Comparison of ENCODE assay signal across 30 cellular contexts in the genomic region with DNA sequence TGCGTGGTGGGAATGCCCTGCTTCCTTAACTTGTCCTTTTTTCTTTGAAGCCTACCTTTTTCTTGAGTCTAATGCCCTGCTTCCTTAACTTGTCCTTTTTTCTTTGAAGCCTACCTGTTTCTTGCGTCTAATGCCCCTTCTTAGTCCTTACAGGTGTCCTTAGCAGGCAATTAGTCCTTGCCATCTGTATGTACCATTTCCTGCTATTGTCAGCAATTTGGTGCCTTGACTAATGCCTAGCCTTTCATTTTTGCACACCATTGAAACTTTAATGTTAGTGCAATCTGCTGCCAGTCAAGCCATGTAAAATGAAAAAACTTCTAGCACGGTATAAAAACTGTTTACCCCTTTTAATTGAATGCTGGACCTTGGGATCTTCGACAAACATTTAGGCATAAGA. TPM values are rescaled to one million over a fixed set of nuclear protein-coding genes. Genes with fewer than 3 reads are reported as not detected.
DNase-seq lines count a peak whose midpoint lies in the region; ATAC-seq and TF ChIP-seq lines count a peak whose summit lies in the region.
"Had no signal": no experiment of that assay in that cellular context is flagged by ENCODE, and none has a peak within 500 bp of the region (broad histone marks: within the 10 kb centered on the region; RNA-seq: fewer than 3 reads in every experiment).

No MANE protein-coding gene starts in this region.

- H3K36me3 ChIP-seq in mammary epithelial cell (ENCODE audit: insufficient read depth, low read length) (peaks cover 11% of the 10 kb centered on the region), MM.1S (replicated peaks; ENCODE audit: insufficient read depth, low read length) (peaks cover 4% of the 10 kb centered on the region; the same call in 1 of the 2 replicates), neural cell (ENCODE audit: insufficient read depth, low read length) (no peaks in the 10 kb centered on the region)

- no peak overlapping the region for H2AFZ ChIP-seq in mammary epithelial cell (ENCODE audit: low read depth, low read length)
- H2AFZ ChIP-seq in MM.1S (ENCODE audit: low read length) = no peak overlapping the region
- H2AFZ ChIP-seq in neural cell (ENCODE audit: low read depth, low read length) = no peak overlapping the region
- H2AFZ ChIP-seq: GM23248 had no signal

- H3K4me1 Mint-ChIP-seq in MCF 10A (ENCODE audit: insufficient read depth, unreplicated experiment) (peaks cover 46% of the 10 kb centered on the region), brain (peaks cover 82% of the 10 kb centered on the region)

- POLR2A ChIA-PET in MCF 10A (lab: Yijun Ruan, JAX) = no interaction called here

- ATAC-seq in SK-N-SH treated with all-trans-retinoic acid at 6 μM for 48 hours = no peak
- no peak for ATAC-seq in HG02798 (IDR thresholded peaks at IDR 0.05; ENCODE audit: poor library complexity, unreplicated experiment)
- ATAC-seq: gastrocnemius medialis, mucosa of descending colon had no signal

- H4K20me1 ChIP-seq in mammary epithelial cell (ENCODE audit: insufficient read depth, low read length) (no peaks in the 10 kb centered on the region), MM.1S (ENCODE audit: insufficient read depth, low read length) (peaks cover 5% of the 10 kb centered on the region; the same call in 1 of the 2 replicates), neural cell (ENCODE audit: insufficient read depth) (no peaks in the 10 kb centered on the region)

- DNase-seq in MCF 10A (ENCODE audit: unreplicated experiment) (no peak), mammary epithelial cell (no peak), MM.1S (peak; percentile 79), DMS114 treated with DMSO at 0.1 percent for 48 hours (lab: John Stamatoyannopoulos, UW; ENCODE audit: unreplicated experiment) (no peak)
- DNase-seq: activated CD4-positive, alpha-beta T cell treated with anti-CD3 and anti-CD28 coated beads, Interleukin-2, amount 50 U/mL, for 4 hours; activated naive CD8-positive, alpha-beta T cell treated with anti-CD3 and anti-CD28 coated beads for 36 hours; activated T-cell treated with anti-CD3 and anti-CD28 coated beads, Interleukin-2, amount 50 U/mL, for 1 hour; effector CD4-positive, alpha-beta T cell; esophagus squamous epithelium; gastrocnemius medialis; HFFc6; islet precursor cell; mucosa of descending colon; NCI-H1105; NCI-H2029; NCI-H345; NCI-H82; nucleus accumbens; OCI-M1; SJCRH30; small intestine; stimulated activated CD4-positive, alpha-beta T cell treated with anti-CD3 and anti-CD28 coated beads, Interleukin-2, amount 100 ng/mL, for 48 hours; stimulated activated naive CD4-positive, alpha-beta T cell; tibial artery had no signal

- H3K4me2 ChIP-seq in mammary epithelial cell (ENCODE audit: insufficient read depth, low read depth, low read length) (no peak overlapping the region), MM.1S (ENCODE audit: low read depth, low read length) (peak overlapping the region; percentile 80), neural cell (ENCODE audit: low read length) (no peak overlapping the region)

- CTCF ChIA-PET in MCF 10A (lab: Yijun Ruan, JAX) = interaction anchor here (0.5 to 0.8 kb wide), 2 partner anchors 93 to 225 kb away, joined by 3 read pairs; no protein-coding TSS in a partner anchor
- CTCF ChIA-PET in mammary epithelial cell (lab: Charles Lee; ENCODE audit: low non-redundant PET) = no interaction called here

- no peaks in the 10 kb centered on the region for H3K9me3 ChIP-seq in mammary epithelial cell (replicated peaks; ENCODE audit: insufficient read depth, low read length)
- no peaks in the 10 kb centered on the region for H3K9me3 ChIP-seq in MM.1S (replicated peaks; ENCODE audit: insufficient read depth, low read length)
- H3K9me3 ChIP-seq in neural cell (ENCODE audit: low read length) = no peaks in the 10 kb centered on the region
- H3K9me3 ChIP-seq: gastrocnemius medialis, mucosa of descending colon, SJCRH30, tibial artery had no signal

- intact Hi-C loops in MCF 10A (cut with micrococcal nuclease) (no loop called here), mammary epithelial cell (cut with micrococcal nuclease) (loop anchor here (10.0 kb wide), 1 partner anchor 221 kb away; no protein-coding TSS in a partner anchor)

- H3K36me3 Mint-ChIP-seq in MCF 10A (ENCODE audit: insufficient read depth, unreplicated experiment) (peaks cover 45% of the 10 kb centered on the region), brain (peaks cover 93% of the 10 kb centered on the region)

- dilution Hi-C loops in mammary epithelial cell (cut with HindIII; ENCODE audit: low sequenced_read_pairs) = no loop called here

- BruUV-seq in MCF 10A (replicated peaks; lab: Mats Ljungman, UMichigan) (no TSS peak), mammary epithelial cell (replicated peaks; lab: Mats Ljungman, UMichigan) (no TSS peak)

- peaks cover 16% of the 10 kb centered on the region for H3K4me1 ChIP-seq in mammary epithelial cell (ENCODE audit: insufficient read depth, low read length)
- peaks cover 36% of the 10 kb centered on the region for H3K4me1 ChIP-seq in MM.1S (ENCODE audit: low read length)

- no peak for TF ChIP-seq EP300 in neural cell (conservative IDR thresholded peaks at IDR 0.05; ENCODE audit: poor library complexity, severe bottlenecking)

- H3K4me3 Mint-ChIP-seq in MCF 10A (ENCODE audit: unreplicated experiment) (no peak overlapping the region), brain (peak overlapping the region; percentile 50 to 97 (median 95))
- H3K4me3 Mint-ChIP-seq: activated naive CD8-positive, alpha-beta T cell treated with anti-CD3 and anti-CD28 coated beads for 36 hours; HFFc6 had no signal

- H3K27me3 ChIP-seq in mammary epithelial cell (ENCODE audit: insufficient read depth, low read length) (no peaks in the 10 kb centered on the region), MM.1S (replicated peaks; ENCODE audit: insufficient read depth, low read length) (no peaks in the 10 kb centered on the region), neural cell (ENCODE audit: insufficient read depth, low read depth, low read length) (no peaks in the 10 kb centered on the region)
- H3K27me3 ChIP-seq: esophagus squamous epithelium, gastrocnemius medialis, SJCRH30, tibial artery had no signal

- no peak for TF ChIP-seq RAD21 in neural cell (conservative IDR thresholded peaks at IDR 0.05)

- WGBS in mammary epithelial cell (ENCODE audit: low coverage, missing lambda C conversion rate) = 98% methylated on average over 4 of the region's 4 CpGs

- H3K27ac Mint-ChIP-seq in MCF 10A (ENCODE audit: low read depth, unreplicated experiment) = peak overlapping the region; percentile 43
- H3K27ac Mint-ChIP-seq in brain = peak overlapping the region in 3 of 5 experiments; percentile 16 to 52 (median 20)
- H3K27ac Mint-ChIP-seq: activated naive CD8-positive, alpha-beta T cell treated with anti-CD3 and anti-CD28 coated beads for 36 hours; HFFc6 had no signal

- H3K9me3 Mint-ChIP-seq in MCF 10A (ENCODE audit: unreplicated experiment) = peaks cover 5% of the 10 kb centered on the region
- peaks cover 7 to 15% (median 7%) of the 10 kb centered on the region in 5 experiments for H3K9me3 Mint-ChIP-seq in brain

- H3K9ac ChIP-seq in mammary epithelial cell (ENCODE audit: insufficient read depth, low read length) (no peak overlapping the region), MM.1S (ENCODE audit: low read length) (no peak overlapping the region), neural cell (ENCODE audit: low read length) (no peak overlapping the region)
- H3K9ac ChIP-seq: GM23248 had no signal

- H3F3A ChIP-seq in MM.1S (ENCODE audit: insufficient read depth, low read length) (peaks cover 22% of the 10 kb centered on the region), neural cell (ENCODE audit: insufficient read depth, low read length, poor library complexity, severe bottlenecking) (peaks cover 12% of the 10 kb centered on the region)

- no peak for TF ChIP-seq CTCF in MCF 10A (IDR thresholded peaks at IDR 0.05; ENCODE audit: unreplicated experiment)
- no peak for TF ChIP-seq CTCF in mammary epithelial cell (conservative IDR thresholded peaks at IDR 0.05 in 1 of 2, IDR thresholded peaks at IDR 0.05 in 1 of 2; ENCODE audit: extremely low read depth in 1 of 2, insufficient read depth in 1 of 2, low read depth in 1 of 2, low read length in 2 of 2)
- no peak for TF ChIP-seq CTCF in MM.1S (IDR thresholded peaks at IDR 0.05; ENCODE audit: low read length)
- TF ChIP-seq CTCF in brain (conservative IDR thresholded peaks at IDR 0.05) = no peak
- TF ChIP-seq CTCF in neural cell (IDR thresholded peaks at IDR 0.05; ENCODE audit: poor library complexity, severe bottlenecking) = no peak

- no peak overlapping the region for H3K4me3 ChIP-seq in mammary epithelial cell (replicated peaks in 1 of 3; ENCODE audit: insufficient read depth in 1 of 3, low read depth in 2 of 3, low read length in 3 of 3)
- 0 out of 2 replicates have a peak overlapping the region, but pooled peaks have one; percentile 3 for H3K4me3 ChIP-seq in MM.1S (ENCODE audit: low read length)
- peak overlapping the region; percentile 79 for H3K4me3 ChIP-seq in neural cell (ENCODE audit: low read length)
- H3K4me3 ChIP-seq: esophagus squamous epithelium, gastrocnemius medialis, GM23248, mucosa of descending colon, SJCRH30, tibial artery had no signal

- H3K27me3 Mint-ChIP-seq in MCF 10A (ENCODE audit: insufficient read depth, unreplicated experiment) (no peaks in the 10 kb centered on the region), brain (peaks cover 9% of the 10 kb centered on the region)

- in situ Hi-C loops in mammary epithelial cell (cut with MboI; ENCODE audit: low sequenced_read_pairs in 2 of 2) = no loop called here

- H3K9me2 ChIP-seq in MM.1S (replicated peaks; ENCODE audit: insufficient read depth, low read length) = no peaks in the 10 kb centered on the region
- H3K9me2 ChIP-seq in neural cell (ENCODE audit: insufficient read depth, low read length) = no peaks in the 10 kb centered on the region

- H3K27ac ChIP-seq in mammary epithelial cell (ENCODE audit: insufficient read depth, low read depth, low read length) (no peak overlapping the region), MM.1S (ENCODE audit: low read length) (peak overlapping the region; percentile 51), neural cell (ENCODE audit: low read length) (no peak overlapping the region)
- H3K27ac ChIP-seq: esophagus squamous epithelium, GM23248, SJCRH30, VCaP had no signal

- H3K79me2 ChIP-seq in mammary epithelial cell (ENCODE audit: insufficient read depth, low read length) (peaks cover 86% of the 10 kb centered on the region), MM.1S (ENCODE audit: low read length) (peaks cover 85% of the 10 kb centered on the region), neural cell (replicated peaks; ENCODE audit: insufficient read depth, low read length) (peaks cover 76% of the 10 kb centered on the region)

TF ChIP-seq in neural cell, 6 proteins besides CTCF, POLR2A, EP300 and RAD21 (continues in another document):
- TF ChIP-seq POLR2AphosphoS5 (IDR thresholded peaks at IDR 0.05) = no peak
- no peak for TF ChIP-seq SMC3 (conservative IDR thresholded peaks at IDR 0.05; ENCODE audit: poor library complexity)

TF ChIP-seq in SK-N-SH treated with all-trans-retinoic acid at 6 μM for 48 hours, 23 proteins besides CTCF, POLR2A, EP300 and RAD21 (continues in another document):
- TF ChIP-seq BACH2 (CRISPR knock-in tag; IDR thresholded peaks at IDR 0.05; ENCODE audit: borderline replicate concordance) = no peak

RNA-seq across cellular contexts. Expression of gene KDM3A, which starts 4.3 kb away (rescaled TPM):
- total RNA-seq in MCF 10A (2022) (21.1 and 34.6 TPM in 2 replicates), mammary epithelial cell (10 to 100 TPM; 20.0 to 29.5 TPM)
- polyA plus RNA-seq in mammary epithelial cell (15.4 TPM), brain (ENCODE audit: insufficient read depth, low read depth, low replicate concordance) (25.4 TPM), neural cell (51.2 and 54.6 TPM in 2 replicates)
- polyA minus RNA-seq in mammary epithelial cell (22.5 TPM), neural cell (82.5 and 96.3 TPM in 2 replicates)

Comparison
In these comparisons a context has a peak if more than half of its experiments do, and no peak if none do; other contexts are left out.
1. H3K4me3 ChIP-seq: peak in MM.1S (single experiment) and neural cell (single experiment); none in mammary epithelial cell (0 of 3).